Comparison of ENCODE assay signal across 21 cellular contexts in genomic region chr11:125156346-125156745, GRCh38. TPM values are rescaled to one million over a fixed set of nuclear protein-coding genes. Genes with fewer than 3 reads are reported as not detected.
DNase-seq lines count a peak whose midpoint lies in the region; TF ChIP-seq lines count a peak whose summit lies in the region.
"Had no signal": no experiment of that assay in that cellular context is flagged by ENCODE, and none has a peak within 500 bp of the region (broad histone marks: within the 10 kb centered on the region; RNA-seq: fewer than 3 reads in every experiment).

No MANE protein-coding gene starts in this region.

- H3K4me3 ChIP-seq in Karpas-422 (ENCODE audit: low read length) = no peak overlapping the region
- H3K4me3 ChIP-seq in CD8-positive, alpha-beta memory T cell (ENCODE audit: low read length) = no peak overlapping the region
- H3K4me3 ChIP-seq: A549; BLaER1 treated with 17β-estradiol and CSF1 and Interleukin-3, amounts not matched to agents 10 nM and 100 nM; GM23248 had no signal

- no peaks in the 10 kb centered on the region for H3K9me2 ChIP-seq in Karpas-422 (replicated peaks; ENCODE audit: insufficient read depth, low read length)

- H3K4me1 Mint-ChIP-seq in progenitor cell of endocrine pancreas (ENCODE audit: low read depth) = peaks cover 14% of the 10 kb centered on the region
- no peaks in the 10 kb centered on the region for H3K4me1 Mint-ChIP-seq in CD8-positive, alpha-beta memory T cell
- H3K4me1 Mint-ChIP-seq: CD14-positive monocyte had no signal

- H3K4me3 Mint-ChIP-seq in progenitor cell of endocrine pancreas (ENCODE audit: low read depth) = no peak overlapping the region
- H3K4me3 Mint-ChIP-seq in CD8-positive, alpha-beta memory T cell = no peak overlapping the region
- H3K4me3 Mint-ChIP-seq: CD14-positive monocyte; CD4-positive, alpha-beta T cell had no signal

- H3K79me2 ChIP-seq in Karpas-422 (ENCODE audit: low read length) = no peaks in the 10 kb centered on the region

- in situ Hi-C loops in GM13976 (cut with MboI; ENCODE audit: low sequenced_read_pairs, unreplicated experiment) = no loop called here

- H3K36me3 Mint-ChIP-seq in progenitor cell of endocrine pancreas (ENCODE audit: insufficient read depth) = no peaks in the 10 kb centered on the region
- peaks cover 0 to 3% (median 0%) of the 10 kb centered on the region in 3 donors for H3K36me3 Mint-ChIP-seq in CD8-positive, alpha-beta memory T cell
- H3K36me3 Mint-ChIP-seq: CD14-positive monocyte had no signal

- H3K36me3 ChIP-seq in Karpas-422 (ENCODE audit: insufficient read depth, low read length) = no peaks in the 10 kb centered on the region
- no peaks in the 10 kb centered on the region for H3K36me3 ChIP-seq in CD8-positive, alpha-beta memory T cell (ENCODE audit: insufficient read depth, low read length)
- H3K36me3 ChIP-seq: BE2C; BLaER1 treated with 17β-estradiol and CSF1 and Interleukin-3, amounts not matched to agents 10 nM and 100 nM had no signal

- no peak overlapping the region for H2AFZ ChIP-seq in Karpas-422 (ENCODE audit: low read length)
- H2AFZ ChIP-seq: GM23248 had no signal

- H3K4me1 ChIP-seq in Karpas-422 (ENCODE audit: low read length) = no peaks in the 10 kb centered on the region
- H3K4me1 ChIP-seq in CD8-positive, alpha-beta memory T cell (ENCODE audit: insufficient read depth, low read length) = no peaks in the 10 kb centered on the region
- H3K4me1 ChIP-seq: A549; BE2C; BLaER1 treated with 17β-estradiol and CSF1 and Interleukin-3, amounts not matched to agents 10 nM and 100 nM had no signal

- TF ChIP-seq CTCF in progenitor cell of endocrine pancreas (IDR thresholded peaks at IDR 0.05; ENCODE audit: unreplicated experiment) (no peak), GM13976 (IDR thresholded peaks at IDR 0.05; ENCODE audit: borderline replicate concordance, control extremely low read depth, extremely low read depth, insufficient read depth, missing control alignments) (no peak), GM20000 (IDR thresholded peaks at IDR 0.05; ENCODE audit: extremely low read depth, missing control alignments) (no peak)

- POLR2A ChIA-PET in CD8-positive, alpha-beta memory T cell (lab: Charles Lee) = no interaction called here

- H3K27ac Mint-ChIP-seq in progenitor cell of endocrine pancreas = peak overlapping the region; percentile 47
- no peak overlapping the region for H3K27ac Mint-ChIP-seq in CD8-positive, alpha-beta memory T cell
- H3K27ac Mint-ChIP-seq: CD14-positive monocyte; CD4-positive, alpha-beta T cell had no signal

- H3K27me3 ChIP-seq in Karpas-422 (ENCODE audit: low read length) = no peaks in the 10 kb centered on the region
- no peaks in the 10 kb centered on the region for H3K27me3 ChIP-seq in CD8-positive, alpha-beta memory T cell (ENCODE audit: insufficient read depth, low read length, poor library complexity, severe bottlenecking)

- H3K9ac ChIP-seq in Karpas-422 (ENCODE audit: low read length) = no peak overlapping the region
- H3K9ac ChIP-seq: BLaER1 treated with 17β-estradiol and CSF1 and Interleukin-3, amounts not matched to agents 10 nM and 100 nM; GM23248 had no signal

- peaks cover 7% of the 10 kb centered on the region for H3K27me3 Mint-ChIP-seq in progenitor cell of endocrine pancreas
- H3K27me3 Mint-ChIP-seq in CD8-positive, alpha-beta memory T cell = peaks cover 31 to 65% of the 10 kb centered on the region in 2 donors

- no peaks in the 10 kb centered on the region for H3K9me3 Mint-ChIP-seq in progenitor cell of endocrine pancreas (ENCODE audit: low read depth)
- no peaks in the 10 kb centered on the region for H3K9me3 Mint-ChIP-seq in CD8-positive, alpha-beta memory T cell
- H3K9me3 Mint-ChIP-seq: CD4-positive, alpha-beta T cell had no signal

- DNase-seq in Karpas-422 (peak; percentile 7), astrocyte of the hippocampus (ENCODE audit: low read depth, low spot score) (peak; percentile 23), mesenteric fat pad (ENCODE audit: low spot score) (peak; percentile 5), progenitor cell of endocrine pancreas (ENCODE audit: low spot score, unreplicated experiment) (no peak), GM13976 (ENCODE audit: low spot score) (no peak), GM20000 (ENCODE audit: low spot score) (no peak)
- no peak for DNase-seq in CD8-positive, alpha-beta memory T cell
- DNase-seq: 8988T; ACHN; AML-193; BE2C; Calu3; CD4-positive, alpha-beta T cell; DMS53; DND-41; GM23248; H7; HCEC 1CT had no signal

- H3K9me3 ChIP-seq in Karpas-422 (ENCODE audit: low read length) = no peaks in the 10 kb centered on the region
- H3K9me3 ChIP-seq in CD8-positive, alpha-beta memory T cell (ENCODE audit: low read length) = no peaks in the 10 kb centered on the region
- H3K9me3 ChIP-seq: A549, BE2C had no signal

- no peak overlapping the region for H3K4me2 ChIP-seq in Karpas-422 (ENCODE audit: low read depth, low read length, poor library complexity, severe bottlenecking)
- H3K4me2 ChIP-seq: A549; BLaER1 treated with 17β-estradiol and CSF1 and Interleukin-3, amounts not matched to agents 10 nM and 100 nM had no signal

- no peak overlapping the region for H3K27ac ChIP-seq in Karpas-422 (ENCODE audit: low read length)
- no peak overlapping the region for H3K27ac ChIP-seq in CD8-positive, alpha-beta memory T cell (ENCODE audit: low read depth, low read length)
- H3K27ac ChIP-seq: A549; BLaER1 treated with 17β-estradiol and CSF1 and Interleukin-3, amounts not matched to agents 10 nM and 100 nM; GM23248 had no signal

- no peaks in the 10 kb centered on the region for H4K20me1 ChIP-seq in Karpas-422 (ENCODE audit: insufficient read depth, low read depth, low read length)
- H4K20me1 ChIP-seq: BLaER1 treated with 17β-estradiol and CSF1 and Interleukin-3, amounts not matched to agents 10 nM and 100 nM had no signal

- CTCF ChIA-PET in CD8-positive, alpha-beta memory T cell (lab: Charles Lee) = no interaction called here

RNA-seq across cellular contexts. Expression of gene PKNOX2, which starts 8.2 kb away (rescaled TPM):
- total RNA-seq in Karpas-422 (2014; rRNA removed; shearing (Covaris generic); ENCODE audit: low replicate concordance) = 0.18 and 1.5 TPM in 2 replicates
- 2.6 TPM for total RNA-seq in mesenteric fat pad
- total RNA-seq in progenitor cell of endocrine pancreas = 32.8 and 39.9 TPM in 2 replicates
- total RNA-seq in CD8-positive, alpha-beta memory T cell = not detected
- polyA plus RNA-seq in CD8-positive, alpha-beta memory T cell = not detected
- total RNA-seq: Calu3; CD4-positive, alpha-beta T cell had no signal
- polyA plus RNA-seq: A549, CD14-positive monocyte had no signal

RNA-seq across cellular contexts. Expression of gene TMEM218, which starts 44.9 kb away (rescaled TPM):
- 23.2 and 46.9 TPM in 2 replicates for total RNA-seq in Karpas-422 (2014; rRNA removed; shearing (Covaris generic); ENCODE audit: low replicate concordance)
- total RNA-seq in mesenteric fat pad (24.6 TPM), progenitor cell of endocrine pancreas (16.9 and 18.1 TPM in 2 replicates)
- 10 to 100 TPM; 22.5 to 25.5 TPM for total RNA-seq in CD8-positive, alpha-beta memory T cell
- 36.6 TPM for polyA plus RNA-seq in CD8-positive, alpha-beta memory T cell

Comparison
In these comparisons a context has a peak if more than half of its experiments do, and no peak if none do; other contexts are left out.
1. DNase-seq: peak in Karpas-422 (single experiment), astrocyte of the hippocampus (single experiment) and mesenteric fat pad (single experiment); none in progenitor cell of endocrine pancreas (single experiment), CD8-positive, alpha-beta memory T cell (0 of 5), GM13976 (single experiment) and GM20000 (single experiment).